Comparison of ENCODE assay signal across 7 cellular contexts in the genomic region with DNA sequence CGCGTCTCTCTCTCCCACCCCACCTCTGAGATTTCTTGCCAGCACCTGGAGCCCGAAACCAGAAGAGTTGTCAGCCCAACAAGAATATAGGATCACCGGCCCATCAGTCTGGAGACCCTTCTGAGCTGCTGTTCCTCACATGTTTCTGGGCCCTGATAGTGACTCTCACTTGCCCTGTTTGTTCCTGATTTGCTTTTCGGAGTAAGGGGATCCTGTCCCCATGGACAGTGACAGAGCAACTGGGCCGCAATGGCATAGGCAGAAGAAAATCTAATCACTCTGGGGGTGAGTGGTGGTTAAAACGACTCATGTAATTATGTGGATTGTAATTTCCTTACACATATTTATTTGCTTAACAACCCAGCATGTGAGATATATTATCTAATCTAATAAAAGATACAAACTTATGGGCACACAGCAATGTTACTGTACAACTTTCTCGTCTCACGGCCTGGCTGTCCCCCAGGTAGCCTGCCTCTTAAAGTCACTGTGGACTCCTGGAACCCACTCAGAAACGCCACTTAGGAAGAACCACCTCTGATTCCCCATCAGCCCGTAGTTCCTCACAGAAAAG.
DNase-seq lines count a peak whose midpoint lies in the region; ATAC-seq and TF ChIP-seq lines count a peak whose summit lies in the region.

No MANE protein-coding gene starts in this region.

- no peaks in the 10 kb centered on the region for H3K9me3 ChIP-seq in iPS-18a (ENCODE audit: control insufficient read depth, low read depth, low read length)

- H3K36me3 ChIP-seq in iPS-18a (ENCODE audit: control insufficient read depth, low read depth, low read length) = no peaks in the 10 kb centered on the region

- peak overlapping the region; percentile 76 for H3K4me3 Mint-ChIP-seq in stimulated activated naive B cell treated with anti-CD40 and anti-IgM and Interleukin-4, amounts not matched to agents 10 μg/mL and 1 μg/mL and 100 μg/mL, for 72 hours

- no peaks in the 10 kb centered on the region for H3K9me3 Mint-ChIP-seq in stimulated activated naive B cell treated with anti-CD40 and anti-IgM and Interleukin-4, amounts not matched to agents 10 μg/mL and 1 μg/mL and 100 μg/mL, for 72 hours

- TF ChIP-seq CTCF in WI38 (IDR thresholded peaks at IDR 0.05; ENCODE audit: low read depth, low read length) = no peak

- peak overlapping the region; percentile 14 for H3K27ac Mint-ChIP-seq in stimulated activated naive B cell treated with anti-CD40 and anti-IgM and Interleukin-4, amounts not matched to agents 10 μg/mL and 1 μg/mL and 100 μg/mL, for 72 hours

- H3K27ac ChIP-seq in iPS-18a (ENCODE audit: low read length) = no peak overlapping the region

- peaks cover 42 to 75% of the 10 kb centered on the region in 2 donors for H3K27me3 Mint-ChIP-seq in stimulated activated naive B cell treated with anti-CD40 and anti-IgM and Interleukin-4, amounts not matched to agents 10 μg/mL and 1 μg/mL and 100 μg/mL, for 72 hours

- no peak for DNase-seq in stimulated activated naive B cell treated with anti-CD40 and anti-IgM and Interleukin-4, amounts not matched to agents 10 μg/mL and 1 μg/mL and 100 μg/mL, for 72 hours
- no peak for DNase-seq in stimulated activated CD4-positive, alpha-beta T cell treated with anti-CD3 and anti-CD28 coated beads, Interleukin-4, amount 100 ng/mL, for 4 hours

- H3K4me3 ChIP-seq in WI38 (ENCODE audit: low read depth, low read length) = peak overlapping the region; percentile 51
- peak overlapping the region; percentile 47 for H3K4me3 ChIP-seq in iPS-18a (ENCODE audit: low read length)

- no peak overlapping the region for H3K9ac ChIP-seq in iPS-18a (ENCODE audit: low read length)

- peaks cover 4% of the 10 kb centered on the region for H3K4me1 ChIP-seq in iPS-18a (ENCODE audit: control insufficient read depth, low read depth, low read length)

- H3K27me3 ChIP-seq in iPS-18a (ENCODE audit: control insufficient read depth, insufficient read depth, low read length) = peaks cover 46% of the 10 kb centered on the region

- peaks cover 2 to 8% of the 10 kb centered on the region in 2 donors for H3K4me1 Mint-ChIP-seq in stimulated activated naive B cell treated with anti-CD40 and anti-IgM and Interleukin-4, amounts not matched to agents 10 μg/mL and 1 μg/mL and 100 μg/mL, for 72 hours

- ATAC-seq in HG02678 (IDR thresholded peaks at IDR 0.05; ENCODE audit: unreplicated experiment) = peak; percentile 3
- ATAC-seq in stimulated activated naive B cell treated with anti-CD40 and anti-IgM and Interleukin-4, amounts not matched to agents 10 μg/mL and 1 μg/mL and 100 μg/mL, for 72 hours (replicated peaks) = no peak
- no peak for ATAC-seq in GM19035 (IDR thresholded peaks at IDR 0.05; ENCODE audit: unreplicated experiment)
- no peak for ATAC-seq in HG02610 (IDR thresholded peaks at IDR 0.05; ENCODE audit: unreplicated experiment)

- no peaks in the 10 kb centered on the region for H3K36me3 Mint-ChIP-seq in stimulated activated naive B cell treated with anti-CD40 and anti-IgM and Interleukin-4, amounts not matched to agents 10 μg/mL and 1 μg/mL and 100 μg/mL, for 72 hours
